ENCODE assay signal across 2 cellular contexts in the genomic region with DNA sequence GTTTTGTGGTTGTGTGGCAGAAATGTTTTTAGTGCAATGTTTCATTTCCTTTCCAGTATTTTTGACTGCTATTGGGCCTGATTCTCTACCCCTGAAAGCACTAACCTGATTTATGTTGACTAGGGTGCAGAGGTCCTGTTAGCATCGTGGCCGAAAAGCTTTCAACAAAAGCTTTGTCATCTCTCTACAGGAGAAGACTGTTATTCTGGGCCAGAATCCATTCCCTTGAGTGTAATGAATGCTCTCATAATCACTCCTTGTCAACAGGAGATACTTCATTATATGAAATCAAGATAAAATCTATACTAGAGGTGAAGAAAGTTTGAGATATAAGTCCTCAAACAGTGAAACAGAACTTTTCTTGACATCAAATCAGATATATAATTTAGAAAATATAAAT.
TF ChIP-seq lines count a peak whose summit lies in the region.

No MANE protein-coding gene starts in this region.

TF ChIP-seq in HEK293, 187 proteins besides CTCF, POLR2A, EP300 and RAD21 (continued from another document):
- TF ChIP-seq, protein P1, sequence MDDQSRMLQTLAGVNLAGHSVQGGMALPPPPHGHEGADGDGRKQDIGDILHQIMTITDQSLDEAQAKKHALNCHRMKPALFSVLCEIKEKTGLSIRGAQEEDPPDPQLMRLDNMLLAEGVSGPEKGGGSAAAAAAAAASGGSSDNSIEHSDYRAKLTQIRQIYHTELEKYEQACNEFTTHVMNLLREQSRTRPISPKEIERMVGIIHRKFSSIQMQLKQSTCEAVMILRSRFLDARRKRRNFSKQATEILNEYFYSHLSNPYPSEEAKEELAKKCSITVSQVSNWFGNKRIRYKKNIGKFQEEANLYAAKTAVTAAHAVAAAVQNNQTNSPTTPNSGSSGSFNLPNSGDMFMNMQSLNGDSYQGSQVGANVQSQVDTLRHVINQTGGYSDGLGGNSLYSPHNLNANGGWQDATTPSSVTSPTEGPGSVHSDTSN (CRISPR knock-in tag; IDR thresholded peaks at IDR 0.05) = no peak
- TF ChIP-seq ZNF658 (tag by site-specific recombination; IDR thresholded peaks at IDR 0.05) (no peak), ZNF16 (tag by site-specific recombination; IDR thresholded peaks at IDR 0.05; ENCODE audit: low read depth) (no peak), GLI2 (tag by site-specific recombination; IDR thresholded peaks at IDR 0.05; ENCODE audit: borderline replicate concordance, low read depth) (peak; percentile 38; the same call in 1 of the 2 replicates), ZNF184 (tag by site-specific recombination; IDR thresholded peaks at IDR 0.05) (peak; percentile 27; the same call in 1 of the 2 replicates), ZNF2 (tag by site-specific recombination; IDR thresholded peaks at IDR 0.05) (peak; percentile 73)

TF ChIP-seq in K562, 482 proteins besides CTCF, POLR2A, EP300 and RAD21 (continued from another document):
- TF ChIP-seq ZBTB11 (CRISPR knock-in tag; IDR thresholded peaks at IDR 0.05) = no peak
- TF ChIP-seq ETS2 (tag; IDR thresholded peaks at IDR 0.05; ENCODE audit: borderline replicate concordance, poor library complexity, severe bottlenecking) = no peak
